ENCODE assay signal across 8 cellular contexts in the genomic region with DNA sequence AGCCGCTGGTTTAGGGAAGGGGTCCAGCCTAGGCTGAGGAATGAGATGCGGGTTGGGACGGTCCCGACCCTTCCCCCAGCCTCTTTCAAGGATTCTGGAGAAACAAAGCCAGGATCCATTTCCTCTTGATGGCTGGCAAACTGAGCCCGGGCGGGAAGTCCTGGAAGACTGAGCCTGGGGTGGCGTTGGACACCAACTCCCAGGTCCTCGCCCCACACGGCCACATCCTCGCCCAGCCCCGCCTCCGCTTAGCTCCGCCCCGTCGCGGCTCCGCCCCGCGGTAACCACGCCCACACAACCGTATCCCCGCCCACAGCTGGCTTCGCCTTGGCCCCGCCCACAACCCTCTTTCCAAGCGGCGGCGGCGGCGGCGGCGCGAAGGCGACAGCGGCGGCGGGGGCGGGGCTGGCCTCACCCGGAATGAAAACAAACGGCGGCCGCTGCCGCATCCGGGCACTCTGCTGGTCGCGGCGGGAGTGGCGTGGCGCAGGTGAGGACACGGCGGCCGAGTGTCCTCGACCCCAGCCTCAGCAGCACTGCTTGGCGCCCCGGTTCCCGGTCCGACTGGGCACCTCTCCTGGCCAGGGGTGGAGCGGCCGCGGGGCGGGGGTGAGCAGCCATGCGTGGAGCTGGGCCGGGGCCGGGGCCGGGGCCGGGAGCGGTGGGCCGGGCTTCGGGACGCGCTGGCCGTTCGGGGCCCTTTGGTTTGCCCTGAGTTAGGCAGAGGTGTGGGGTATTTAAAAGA. TPM values are rescaled to one million over a fixed set of nuclear protein-coding genes. Genes with fewer than 3 reads are reported as not detected.
DNase-seq lines count a peak whose midpoint lies in the region; ATAC-seq lines count a peak whose summit lies in the region.

A gene with protein sequence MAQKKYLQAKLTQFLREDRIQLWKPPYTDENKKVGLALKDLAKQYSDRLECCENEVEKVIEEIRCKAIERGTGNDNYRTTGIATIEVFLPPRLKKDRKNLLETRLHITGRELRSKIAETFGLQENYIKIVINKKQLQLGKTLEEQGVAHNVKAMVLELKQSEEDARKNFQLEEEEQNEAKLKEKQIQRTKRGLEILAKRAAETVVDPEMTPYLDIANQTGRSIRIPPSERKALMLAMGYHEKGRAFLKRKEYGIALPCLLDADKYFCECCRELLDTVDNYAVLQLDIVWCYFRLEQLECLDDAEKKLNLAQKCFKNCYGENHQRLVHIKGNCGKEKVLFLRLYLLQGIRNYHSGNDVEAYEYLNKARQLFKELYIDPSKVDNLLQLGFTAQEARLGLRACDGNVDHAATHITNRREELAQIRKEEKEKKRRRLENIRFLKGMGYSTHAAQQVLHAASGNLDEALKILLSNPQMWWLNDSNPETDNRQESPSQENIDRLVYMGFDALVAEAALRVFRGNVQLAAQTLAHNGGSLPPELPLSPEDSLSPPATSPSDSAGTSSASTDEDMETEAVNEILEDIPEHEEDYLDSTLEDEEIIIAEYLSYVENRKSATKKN (plus strand): TSS at position 456 of the 745 bp plus-strand sequence. CDS start 3,538 bp downstream, outside the sequence.

- ATAC-seq in GM18520 (IDR thresholded peaks at IDR 0.05; ENCODE audit: unreplicated experiment) (peak; percentile 33), HG03108 (IDR thresholded peaks at IDR 0.05; ENCODE audit: unreplicated experiment) (peak; percentile 35)

- DNase-seq in A172 (ENCODE audit: low spot score): peak; percentile 62
- peak; percentile 89 for DNase-seq in NCI-H345 (lab: John Stamatoyannopoulos, UW)
- DNase-seq in activated CD4-positive, alpha-beta T cell treated with anti-CD3 and anti-CD28 coated beads for 1 hour: peak; percentile 90
- peak; percentile 87 for DNase-seq in cerebellar cortex (ENCODE audit: low spot score)
- DNase-seq in islet precursor cell: peak; percentile 94
- peak; percentile 88 for DNase-seq in stimulated activated CD4-positive, alpha-beta T cell treated with anti-CD3 and anti-CD28 coated beads, Interleukin-12 subunit alpha, Interleukin-12 subunit beta, amount 100 ng/mL, for 4 hours

RNA-seq across cellular contexts. Expression of the gene that starts here (rescaled TPM):
- 48.5 and 58.0 TPM in 2 replicates for total RNA-seq in A172 (2014; rRNA removed; shearing (Covaris generic))

Comparison
In these comparisons a context has a peak if more than half of its experiments do, and no peak if none do; other contexts are left out.
1. Peak in every context shown above with its lines: DNase-seq and ATAC-seq.